Comparison of ENCODE assay signal across 11 cellular contexts in genomic region chr12:11697670-11698387, GRCh38. TPM values are rescaled to one million over a fixed set of nuclear protein-coding genes. Genes with fewer than 3 reads are reported as not detected.
DNase-seq lines count a peak whose midpoint lies in the region; ATAC-seq, FAIRE-seq and TF ChIP-seq lines count a peak whose summit lies in the region.
"Had no signal": no experiment of that assay in that cellular context is flagged by ENCODE, and none has a peak within 500 bp of the region (broad histone marks: within the 10 kb centered on the region; RNA-seq: fewer than 3 reads in every experiment).

No MANE protein-coding gene starts in this region.

- TF ChIP-seq CTCF in astrocyte (IDR thresholded peaks at IDR 0.05; ENCODE audit: insufficient read depth, low read depth, low read length) (no peak), fibroblast of villous mesenchyme (IDR thresholded peaks at IDR 0.05; ENCODE audit: insufficient read depth, low read depth, low read length) (no peak)

- peak overlapping the region; percentile 6 for H3K9ac ChIP-seq in astrocyte (ENCODE audit: low read length)
- H3K9ac ChIP-seq in stomach smooth muscle (ENCODE audit: low read length in 2 of 2) = no peak overlapping the region

- peak; percentile 43 for FAIRE-seq in astrocyte (lab: Jason Lieb, UNC)
- no peak for FAIRE-seq in frontal cortex (lab: Jason Lieb, UNC)

- peaks cover 3% of the 10 kb centered on the region for H3K36me3 Mint-ChIP-seq in astrocyte (ENCODE audit: low read depth, unreplicated experiment)
- H3K36me3 Mint-ChIP-seq in activated naive CD8-positive, alpha-beta T cell treated with anti-CD3 and anti-CD28 coated beads, Interleukin-2, amount 50 U/mL, for 24 hours (ENCODE audit: low read depth) = peaks cover 2% of the 10 kb centered on the region

- peak overlapping the region; percentile 7 for H3K4me2 ChIP-seq in astrocyte (ENCODE audit: low read length)

- H3K27ac ChIP-seq in astrocyte (ENCODE audit: low read depth, low read length) = peak overlapping the region; percentile 15
- peak overlapping the region; percentile 0 for H3K27ac ChIP-seq in stomach smooth muscle (ENCODE audit: low read length)

- H3K4me1 Mint-ChIP-seq in astrocyte (ENCODE audit: low read depth, unreplicated experiment) = peaks cover 34% of the 10 kb centered on the region
- H3K4me1 Mint-ChIP-seq in activated naive CD8-positive, alpha-beta T cell treated with anti-CD3 and anti-CD28 coated beads, Interleukin-2, amount 50 U/mL, for 24 hours = peaks cover 25% of the 10 kb centered on the region

- H3K9me3 ChIP-seq in astrocyte (ENCODE audit: insufficient read depth, low read depth, low read length) (no peaks in the 10 kb centered on the region), stomach smooth muscle (ENCODE audit: control insufficient read depth in 2 of 2, low read length in 2 of 2) (no peaks in the 10 kb centered on the region)

- no peak overlapping the region for H3K4me3 Mint-ChIP-seq in astrocyte (ENCODE audit: unreplicated experiment)
- no peak overlapping the region for H3K4me3 Mint-ChIP-seq in activated naive CD8-positive, alpha-beta T cell treated with anti-CD3 and anti-CD28 coated beads, Interleukin-2, amount 50 U/mL, for 24 hours
- H3K4me3 Mint-ChIP-seq: CD8-positive, alpha-beta memory T cell had no signal

- peaks cover 79% of the 10 kb centered on the region for H4K20me1 ChIP-seq in astrocyte (ENCODE audit: insufficient read depth, low read length)

- H3K27me3 ChIP-seq in astrocyte (ENCODE audit: insufficient read depth, low read length) (no peaks in the 10 kb centered on the region), stomach smooth muscle (ENCODE audit: control insufficient read depth in 1 of 2, insufficient read depth in 2 of 2, low read length in 2 of 2) (no peaks in the 10 kb centered on the region)

- DNase-seq in HS-5 (ENCODE audit: low read depth) = peak; percentile 46
- peak; percentile 73 for DNase-seq in astrocyte (ENCODE audit: low read depth)
- peak; percentile 54 for DNase-seq in fibroblast of villous mesenchyme (ENCODE audit: low read depth)
- DNase-seq in activated naive CD8-positive, alpha-beta T cell treated with anti-CD3 and anti-CD28 coated beads, Interleukin-2, amount 50 U/mL, for 24 hours = no peak
- no peak for DNase-seq in frontal cortex (ENCODE audit: low spot score in 2 of 2)
- DNase-seq in pons (ENCODE audit: low spot score) = no peak
- DNase-seq: CD8-positive, alpha-beta memory T cell; NCI-H446; RPMI8226 had no signal

- no peaks in the 10 kb centered on the region for H3K27me3 Mint-ChIP-seq in astrocyte (ENCODE audit: low read depth, unreplicated experiment)
- H3K27me3 Mint-ChIP-seq in activated naive CD8-positive, alpha-beta T cell treated with anti-CD3 and anti-CD28 coated beads, Interleukin-2, amount 50 U/mL, for 24 hours = no peaks in the 10 kb centered on the region
- H3K27me3 Mint-ChIP-seq: CD8-positive, alpha-beta memory T cell had no signal

- H3K4me1 ChIP-seq in astrocyte (ENCODE audit: insufficient read depth, low read length) (peaks cover 16% of the 10 kb centered on the region), stomach smooth muscle (ENCODE audit: control insufficient read depth, insufficient read depth, low read length) (peaks cover 33% of the 10 kb centered on the region)

- H3K27ac Mint-ChIP-seq in astrocyte (ENCODE audit: unreplicated experiment) = no peak overlapping the region
- H3K27ac Mint-ChIP-seq in activated naive CD8-positive, alpha-beta T cell treated with anti-CD3 and anti-CD28 coated beads, Interleukin-2, amount 50 U/mL, for 24 hours = no peak overlapping the region
- H3K27ac Mint-ChIP-seq: CD8-positive, alpha-beta memory T cell had no signal

- H3K4me3 ChIP-seq in astrocyte (ENCODE audit: insufficient read depth, low read depth, low read length) (no peak overlapping the region), fibroblast of villous mesenchyme (ENCODE audit: low read depth, low read length) (no peak overlapping the region), stomach smooth muscle (ENCODE audit: low read length in 2 of 2) (no peak overlapping the region)

- H3K79me2 ChIP-seq in astrocyte (ENCODE audit: insufficient read depth, low read length) = peaks cover 97% of the 10 kb centered on the region

- no peak overlapping the region for H2AFZ ChIP-seq in astrocyte (ENCODE audit: low read depth, low read length)

- no peak for ATAC-seq in GM19324 (IDR thresholded peaks at IDR 0.05; ENCODE audit: low FRiP score, unreplicated experiment)
- ATAC-seq in activated naive CD8-positive, alpha-beta T cell treated with anti-CD3 and anti-CD28 coated beads, Interleukin-2, amount 50 U/mL, for 24 hours = no peak

- no peaks in the 10 kb centered on the region for H3K36me3 ChIP-seq in astrocyte (ENCODE audit: insufficient read depth, low read length)
- peaks cover 0 to 2% of the 10 kb centered on the region in 2 donors for H3K36me3 ChIP-seq in stomach smooth muscle (ENCODE audit: control insufficient read depth in 2 of 2, insufficient read depth in 2 of 2, low read length in 2 of 2)

- no peaks in the 10 kb centered on the region for H3K9me3 Mint-ChIP-seq in astrocyte (ENCODE audit: unreplicated experiment)
- H3K9me3 Mint-ChIP-seq in activated naive CD8-positive, alpha-beta T cell treated with anti-CD3 and anti-CD28 coated beads, Interleukin-2, amount 50 U/mL, for 24 hours = no peaks in the 10 kb centered on the region
- H3K9me3 Mint-ChIP-seq: CD8-positive, alpha-beta memory T cell had no signal

RNA-seq across cellular contexts. Expression of gene ETV6, which starts 48.4 kb away (rescaled TPM):
- total RNA-seq in astrocyte (41.2 and 44.6 TPM in 2 replicates), fibroblast of villous mesenchyme (11.2 and 18.4 TPM in 2 replicates), frontal cortex (2.9 TPM)

Comparison
In these comparisons a context has a peak if more than half of its experiments do, and no peak if none do; other contexts are left out.
1. DNase-seq: peak in HS-5 (single experiment), astrocyte (single experiment) and fibroblast of villous mesenchyme (single experiment); none in activated naive CD8-positive, alpha-beta T cell treated with anti-CD3 and anti-CD28 coated beads, Interleukin-2, amount 50 U/mL, for 24 hours (single experiment), frontal cortex (0 of 2) and pons (single experiment).